Comparison of ENCODE assay signal across 25 cellular contexts in the genomic region with DNA sequence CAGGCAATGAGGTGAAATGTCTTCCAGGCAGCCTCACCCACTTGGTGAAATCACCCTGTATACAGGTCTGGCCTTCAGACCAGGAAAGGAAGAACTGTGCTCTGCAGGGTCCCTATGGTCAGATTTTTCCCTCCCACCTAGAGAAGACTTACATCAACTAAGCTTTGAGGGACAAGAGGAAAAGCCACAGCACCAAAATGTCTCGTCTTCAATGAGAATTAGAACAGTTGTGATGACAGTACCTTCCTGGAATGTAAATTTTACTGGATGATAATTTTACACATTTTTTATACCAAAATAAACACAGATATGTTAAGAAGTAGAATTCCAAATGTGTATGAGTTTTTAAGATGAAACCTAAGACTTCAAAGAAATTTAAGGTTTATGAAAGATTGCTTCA.
"Had no signal": no experiment of that assay in that cellular context is flagged by ENCODE, and none has a peak within 500 bp of the region (broad histone marks: within the 10 kb centered on the region; RNA-seq: fewer than 3 reads in every experiment).

No MANE protein-coding gene starts in this region.

- H3K79me2 ChIP-seq: parathyroid adenoma had no signal

- H3K27me3 ChIP-seq: esophagus squamous epithelium, gastrocnemius medialis, right atrium auricular region, testis, transverse colon had no signal

- DNase-seq: activated CD4-positive, alpha-beta memory T cell treated with anti-CD3 and anti-CD28 coated beads for 36 hours; activated CD4-positive, alpha-beta T cell treated with anti-CD3 and anti-CD28 coated beads, Interleukin-2, amount 10 ng/mL, durations not matched to agents 24 days and 14 days; activated CD4-positive, CD25-positive, alpha-beta regulatory T cell treated with anti-CD3 and anti-CD28 coated beads, Interleukin-2, amount 50 U/mL, for 72 hours; activated CD8-positive, alpha-beta memory T cell treated with anti-CD3 and anti-CD28 coated beads, Interleukin-2, amount 50 U/mL, for 4 hours; activated gamma-delta T cell; activated naive CD4-positive, alpha-beta T cell treated with anti-CD3 and anti-CD28 coated beads, Interleukin-2, amount 10 ng/mL, durations not matched to agents 7 days and 5 days; activated naive CD8-positive, alpha-beta T cell treated with anti-CD3 and anti-CD28 coated beads, Interleukin-2, amount 10 ng/mL, durations not matched to agents 7 days and 5 days; activated T-cell treated with anti-CD3 and anti-CD28 coated beads, Interleukin-2, amount 50 U/mL, for 1 hour; amygdala; effector CD8-positive, alpha-beta T cell; esophagus squamous epithelium; gastrocnemius medialis; glutamatergic neuron; islet precursor cell; left ventricle myocardium superior; naive B cell; stimulated activated CD4-positive, alpha-beta T cell treated with anti-CD3 and anti-CD28 coated beads, Interleukin-2, amount 100 ng/mL, for 48 hours; stimulated activated naive CD4-positive, alpha-beta T cell treated with Interleukin-2 at 50 U/mL for 16 hours; T-helper 17 cell; T1000; testis; transverse colon had no signal

- H3K27ac ChIP-seq: epithelial cell of prostate, esophagus squamous epithelium, gastrocnemius medialis, parathyroid adenoma, right atrium auricular region, testis, transverse colon had no signal

- H3K36me3 ChIP-seq: esophagus squamous epithelium, gastrocnemius medialis, right atrium auricular region, transverse colon had no signal

- H3K4me1 ChIP-seq: parathyroid adenoma, testis had no signal

- H3K9me3 ChIP-seq: esophagus squamous epithelium, gastrocnemius medialis, right atrium auricular region, testis, transverse colon had no signal

- H3K9ac ChIP-seq: parathyroid adenoma had no signal

- ATAC-seq: gastrocnemius medialis, left ventricle myocardium superior, T-helper 17 cell had no signal

- H3K4me3 ChIP-seq: esophagus squamous epithelium, gastrocnemius medialis, right atrium auricular region, testis, transverse colon had no signal

- H2AFZ ChIP-seq: parathyroid adenoma had no signal
